8 cellular contexts compared by ENCODE assay signal in the genomic region with DNA sequence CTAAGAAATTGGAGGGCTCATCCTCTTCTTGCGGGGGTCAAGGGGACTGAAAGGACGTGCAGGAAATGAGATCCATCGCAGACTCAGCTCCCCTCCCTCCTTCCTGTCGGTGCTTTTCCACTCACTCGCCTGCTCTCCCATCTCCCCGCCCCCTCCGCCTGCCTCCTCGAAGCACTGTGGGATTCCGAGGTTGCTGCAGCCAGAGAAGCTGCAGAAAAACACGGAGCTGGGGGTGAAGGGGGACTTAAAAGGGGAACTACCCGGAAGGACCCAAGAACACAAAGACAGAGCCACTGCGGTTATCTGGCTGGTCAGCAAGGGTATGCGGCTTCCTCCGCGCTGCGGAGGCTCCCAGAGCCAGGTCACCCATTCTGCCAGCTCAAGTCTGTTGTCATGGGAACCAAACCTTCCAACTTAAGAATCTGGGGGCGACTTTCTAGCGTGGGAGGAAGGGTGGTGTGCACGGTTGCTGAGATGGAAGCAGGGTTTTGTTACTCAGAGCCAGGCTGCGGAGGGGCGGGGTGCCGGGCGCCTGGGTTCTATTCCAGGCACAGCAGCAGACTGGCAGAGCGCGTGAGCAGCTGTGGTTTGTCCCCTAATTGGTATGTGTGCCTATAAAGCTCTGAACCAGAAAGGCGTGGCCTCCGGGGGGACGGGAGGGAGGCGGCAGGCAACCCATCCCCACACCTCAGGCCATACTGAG. TPM values are rescaled to one million over a fixed set of nuclear protein-coding genes. Genes with fewer than 3 reads are reported as not detected.
DNase-seq lines count a peak whose midpoint lies in the region; ATAC-seq and TF ChIP-seq lines count a peak whose summit lies in the region.

No MANE protein-coding gene starts in this region.

- no peak for TF ChIP-seq CTCF in Caco-2 (IDR thresholded peaks at IDR 0.05; ENCODE audit: insufficient read depth in 1 of 2, low read depth in 1 of 2, low read length in 1 of 2, severe bottlenecking in 1 of 2, unreplicated experiment in 1 of 2)

- BruUV-seq in Caco-2 (replicated peaks; lab: Mats Ljungman, UMichigan): no TSS peak

- no peak for ATAC-seq in HG03571 (IDR thresholded peaks at IDR 0.05; ENCODE audit: unreplicated experiment)

- peaks cover 74% of the 10 kb centered on the region for H3K36me3 Mint-ChIP-seq in Caco-2 (ENCODE audit: insufficient read depth, unreplicated experiment)

- peak overlapping the region; percentile 58 for H3K27ac Mint-ChIP-seq in Caco-2 (ENCODE audit: unreplicated experiment)

- no peaks in the 10 kb centered on the region; the same call in 1 of the 2 replicates for H3K36me3 ChIP-seq in Caco-2 (ENCODE audit: control insufficient read depth, insufficient read depth, low read length)

- no peaks in the 10 kb centered on the region for H3K27me3 ChIP-seq in Caco-2 (replicated peaks; ENCODE audit: control insufficient read depth, insufficient read depth, low read length)
- no peaks in the 10 kb centered on the region for H3K27me3 ChIP-seq in mononuclear cell (ENCODE audit: insufficient read depth, low read length)

- H3K9me3 ChIP-seq in Caco-2: no peaks in the 10 kb centered on the region
- H3K9me3 ChIP-seq in mononuclear cell (ENCODE audit: low read depth, low read length): no peaks in the 10 kb centered on the region

- no peaks in the 10 kb centered on the region for H3K9me3 Mint-ChIP-seq in Caco-2 (ENCODE audit: unreplicated experiment)

- no peak overlapping the region for H3K4me3 Mint-ChIP-seq in Caco-2 (ENCODE audit: unreplicated experiment)

- H3K4me1 ChIP-seq in Caco-2: no peaks in the 10 kb centered on the region
- peaks cover 61% of the 10 kb centered on the region for H3K4me1 ChIP-seq in mononuclear cell (ENCODE audit: insufficient read depth, low read length)

- DNase-seq in Caco-2 (no peak), H4 (ENCODE audit: low spot score) (peak; percentile 94), NCI-H2227 (lab: John Stamatoyannopoulos, UW; ENCODE audit: unreplicated experiment) (peak; percentile 87), activated T-cell treated with anti-CD3 and anti-CD28 coated beads for 24 hours (ENCODE audit: low read depth) (peak; percentile 60), epithelial cell of prostate (ENCODE audit: low read depth, low spot score) (no peak)
- DNase-seq in stimulated activated CD8-positive, alpha-beta memory T cell treated with anti-CD3 and anti-CD28 coated beads, Interleukin-2, amount 100 ng/mL, for 48 hours (ENCODE audit: low read depth in 2 of 2): peak; percentile 46 to 59

- peak overlapping the region; percentile 97 for H3K27ac ChIP-seq in epithelial cell of prostate

- CTCF ChIA-PET in Caco-2 (lab: Charles Lee): interaction anchor here (0.6 to 1.3 kb wide), 3 partner anchors 11 to 144 kb away, joined by 3 to 4 read pairs (median 3); a partner anchor contains a TSS

- POLR2A ChIA-PET in Caco-2 (lab: Charles Lee): no interaction called here

- H3K4me3 ChIP-seq in Caco-2 (ENCODE audit: low read depth, low read length): no peak overlapping the region
- H3K4me3 ChIP-seq in mononuclear cell (ENCODE audit: low read length): peak overlapping the region; percentile 39

- H3K4me1 Mint-ChIP-seq in Caco-2 (ENCODE audit: low read depth, unreplicated experiment): no peaks in the 10 kb centered on the region

- intact Hi-C loops in Caco-2 (cut with micrococcal nuclease; ENCODE audit: unreplicated experiment): loop anchor here (2.0 kb wide), 1 partner anchor 101 kb away; a partner anchor contains a TSS

- H3K27me3 Mint-ChIP-seq in Caco-2 (ENCODE audit: insufficient read depth, unreplicated experiment): no peaks in the 10 kb centered on the region

RNA-seq across cellular contexts. Expression of a gene that starts 24.9 kb away (rescaled TPM):
- total RNA-seq in Caco-2 (2022) (0.21 and 0.25 TPM in 2 replicates), mononuclear cell (not detected)
- total RNA-seq in H4 (2014; rRNA removed; shearing (Covaris generic)): 0.06 and 0.18 TPM in 2 replicates

RNA-seq across cellular contexts. Expression of a gene that starts 28.9 kb away (rescaled TPM):
- total RNA-seq in Caco-2 (2022) (0.28 and 0.39 TPM in 2 replicates), mononuclear cell (0.10 TPM)
- 0.10 TPM in 1 of 2 replicates, not detected in the other for total RNA-seq in H4 (2014; rRNA removed; shearing (Covaris generic))

RNA-seq across cellular contexts. Expression of a gene that starts 38.0 kb away (rescaled TPM):
- total RNA-seq in Caco-2 (2022): 1.3 and 2.9 TPM in 2 replicates
- 50.8 and 61.5 TPM in 2 replicates for total RNA-seq in H4 (2014; rRNA removed; shearing (Covaris generic))
- 0.42 TPM for total RNA-seq in mononuclear cell

Comparison
In these comparisons a context has a peak if more than half of its experiments do, and no peak if none do; other contexts are left out.
1. DNase-seq: peak in H4 (single experiment), NCI-H2227 (single experiment), activated T-cell treated with anti-CD3 and anti-CD28 coated beads for 24 hours (single experiment) and stimulated activated CD8-positive, alpha-beta memory T cell treated with anti-CD3 and anti-CD28 coated beads, Interleukin-2, amount 100 ng/mL, for 48 hours (2 of 2); none in Caco-2 (0 of 2) and epithelial cell of prostate (single experiment).
2. RNA of a gene that starts 38.0 kb away (total RNA-seq): 50.8 to 61.5 TPM in H4; 1.3 to 2.9 TPM in Caco-2 and 0.42 TPM in mononuclear cell (single experiment); every median in the first group is over 10 times any median in the second.